Comparison of ENCODE assay signal across 8 cellular contexts in genomic region chr12:49201595-49202295, GRCh38. TPM values are rescaled to one million over a fixed set of nuclear protein-coding genes. Genes with fewer than 3 reads are reported as not detected.
DNase-seq lines count a peak whose midpoint lies in the region; ATAC-seq, FAIRE-seq and TF ChIP-seq lines count a peak whose summit lies in the region.

No MANE protein-coding gene starts in this region.

- no peaks in the 10 kb centered on the region for H3K9me3 ChIP-seq in gastrocnemius medialis

- peaks cover 11% of the 10 kb centered on the region for H3K4me1 Mint-ChIP-seq in activated B cell treated with CpG ODN at 0.5 μM for 24 hours

- no peaks in the 10 kb centered on the region for H3K27me3 ChIP-seq in gastrocnemius medialis

- CTCF ChIA-PET in activated B cell treated with CpG ODN at 0.5 μM for 24 hours (lab: Charles Lee) = interaction anchor here (1.2 kb wide), 1 partner anchor 114 kb away, joined by 3 read pairs; no protein-coding TSS in a partner anchor

- no peaks in the 10 kb centered on the region for H3K36me3 ChIP-seq in gastrocnemius medialis

- ATAC-seq in activated B cell treated with CpG ODN at 0.5 μM for 24 hours (ENCODE audit: low read depth) (no peak), left cardiac atrium (peak; percentile 45 to 76), gastrocnemius medialis (peak; percentile 21 to 50), GM18502 (IDR thresholded peaks at IDR 0.05; ENCODE audit: poor library complexity, unreplicated experiment) (no peak), HG03045 (IDR thresholded peaks at IDR 0.05; ENCODE audit: unreplicated experiment) (no peak)

- peaks cover 12 to 17% of the 10 kb centered on the region in 2 donors for H3K4me1 ChIP-seq in gastrocnemius medialis

- TF ChIP-seq CTCF in D721Med (IDR thresholded peaks at IDR 0.05; ENCODE audit: insufficient read depth, missing control alignments) (no peak), activated B cell treated with CpG ODN at 0.5 μM for 24 hours (IDR thresholded peaks at IDR 0.05) (no peak), gastrocnemius medialis (IDR thresholded peaks at IDR 0.05 in 4 of 5, conservative IDR thresholded peaks at IDR 0.05 in 1 of 5) (no peak)

- POLR2A ChIA-PET in activated B cell treated with CpG ODN at 0.5 μM for 24 hours (lab: Charles Lee) = interaction anchor here (0.6 to 4.3 kb wide), 4 partner anchors 13 to 71 kb away, joined by 3 to 15 read pairs (median 5); partner anchors contain the start of genes TUBA1A and TUBA1B

- DNase-seq in D721Med (ENCODE audit: insufficient read length, low spot score) (no peak), NCI-H1092 (lab: John Stamatoyannopoulos, UW) (peak; percentile 43), activated B cell treated with CpG ODN at 0.5 μM for 24 hours (no peak), left cardiac atrium (peak; percentile 31), gastrocnemius medialis (no peak), GM12891 (ENCODE audit: insufficient read length, low spot score) (no peak)

- TF ChIP-seq POLR2A in gastrocnemius medialis (IDR thresholded peaks at IDR 0.05) = no peak
- TF ChIP-seq POLR2A in GM12891 (IDR thresholded peaks at IDR 0.05; ENCODE audit: low read depth, low read length) = no peak

- intact Hi-C loops in activated B cell treated with CpG ODN at 0.5 μM for 24 hours (cut with micrococcal nuclease) (loop anchor here (1.0 kb wide), 1 partner anchor 12 kb away; the partner anchor contains the start of gene TUBA1A), left cardiac atrium (cut with DNase I) (no loop called here), gastrocnemius medialis (cut with DNase I; ENCODE audit: low total_unique reads) (loop anchor here (1.0 kb wide), 1 partner anchor 12 kb away; the partner anchor contains the start of gene TUBA1A)

- no peaks in the 10 kb centered on the region for H3K36me3 Mint-ChIP-seq in activated B cell treated with CpG ODN at 0.5 μM for 24 hours (ENCODE audit: low read depth)

- FAIRE-seq in D721Med (lab: Jason Lieb, UNC) = peak; percentile 29
- no peak for FAIRE-seq in GM12891 (lab: Jason Lieb, UNC)

- in situ Hi-C loops in gastrocnemius medialis (cut with MboI; ENCODE audit: low sequenced_read_pairs in 4 of 4) = no loop called here

- H3K4me3 ChIP-seq in gastrocnemius medialis = no peak overlapping the region

- H3K9me3 Mint-ChIP-seq in activated B cell treated with CpG ODN at 0.5 μM for 24 hours = no peaks in the 10 kb centered on the region

- no peaks in the 10 kb centered on the region for H3K27me3 Mint-ChIP-seq in activated B cell treated with CpG ODN at 0.5 μM for 24 hours

- no peak overlapping the region for H3K27ac Mint-ChIP-seq in activated B cell treated with CpG ODN at 0.5 μM for 24 hours

- H3K4me3 Mint-ChIP-seq in activated B cell treated with CpG ODN at 0.5 μM for 24 hours = peak overlapping the region; percentile 5

- H3K27ac ChIP-seq in gastrocnemius medialis = peak overlapping the region; percentile 7 to 54 (median 38)

TF ChIP-seq in GM12891, 5 proteins besides CTCF, POLR2A, EP300 and RAD21:
- TF ChIP-seq SPI1 (IDR thresholded peaks at IDR 0.05; ENCODE audit: low read depth, low read length) (no peak), POLR2AphosphoS5 (IDR thresholded peaks at IDR 0.05; ENCODE audit: low read depth, low read length) (no peak), POU2F2 (IDR thresholded peaks at IDR 0.05; ENCODE audit: low read depth, low read length) (no peak), PAX5 (IDR thresholded peaks at IDR 0.05; ENCODE audit: insufficient read depth, low read length, severe bottlenecking) (no peak), TAF1 (IDR thresholded peaks at IDR 0.05; ENCODE audit: low read depth, low read length) (no peak)

RNA-seq across cellular contexts. Expression of gene TUBA1A, which starts 12.9 kb away (rescaled TPM):
- 114 and 115 TPM in 2 replicates for total RNA-seq in activated B cell treated with CpG ODN at 0.5 μM for 24 hours
- total RNA-seq in left cardiac atrium = 100 to 1,000 TPM; 119 to 134 TPM
- 10 to 100 TPM; 14.7 to 68.0 (median 25.1) TPM for total RNA-seq in gastrocnemius medialis
- polyA plus RNA-seq in GM12891 (2012; ENCODE audit: low read depth, missing spikeins) = 82.9 TPM

Comparison
In these comparisons a context has a peak if more than half of its experiments do, and no peak if none do; other contexts are left out.
1. DNase-seq: peak in NCI-H1092 (single experiment) and left cardiac atrium (single experiment); none in D721Med (single experiment), activated B cell treated with CpG ODN at 0.5 μM for 24 hours (single experiment), gastrocnemius medialis (0 of 2) and GM12891 (single experiment).
2. ATAC-seq: peak in left cardiac atrium (2 of 2) and gastrocnemius medialis (2 of 2); none in activated B cell treated with CpG ODN at 0.5 μM for 24 hours (single experiment), GM18502 (single experiment) and HG03045 (single experiment).
3. intact Hi-C loops: an anchor here in activated B cell treated with CpG ODN at 0.5 μM for 24 hours (1.0 kb wide) and gastrocnemius medialis (1.0 kb wide); none called in left cardiac atrium.